1 cellular context compared by ENCODE assay signal in genomic region chr13:35592457-35592856, GRCh38.
TF ChIP-seq lines count a peak whose summit lies in the region.

No MANE protein-coding gene starts in this region.

TF ChIP-seq in GM23338, 12 proteins besides CTCF, POLR2A, EP300 and RAD21 (continued from another document):
- TF ChIP-seq ZNF462 (CRISPR knock-in tag; IDR thresholded peaks at IDR 0.05) (no peak), JUNB (IDR thresholded peaks at IDR 0.05; ENCODE audit: unreplicated experiment) (no peak), EZH2 (IDR thresholded peaks at IDR 0.05; ENCODE audit: low read depth, unreplicated experiment) (no peak)
